ENCODE assay signal across 8 cellular contexts in the genomic region with DNA sequence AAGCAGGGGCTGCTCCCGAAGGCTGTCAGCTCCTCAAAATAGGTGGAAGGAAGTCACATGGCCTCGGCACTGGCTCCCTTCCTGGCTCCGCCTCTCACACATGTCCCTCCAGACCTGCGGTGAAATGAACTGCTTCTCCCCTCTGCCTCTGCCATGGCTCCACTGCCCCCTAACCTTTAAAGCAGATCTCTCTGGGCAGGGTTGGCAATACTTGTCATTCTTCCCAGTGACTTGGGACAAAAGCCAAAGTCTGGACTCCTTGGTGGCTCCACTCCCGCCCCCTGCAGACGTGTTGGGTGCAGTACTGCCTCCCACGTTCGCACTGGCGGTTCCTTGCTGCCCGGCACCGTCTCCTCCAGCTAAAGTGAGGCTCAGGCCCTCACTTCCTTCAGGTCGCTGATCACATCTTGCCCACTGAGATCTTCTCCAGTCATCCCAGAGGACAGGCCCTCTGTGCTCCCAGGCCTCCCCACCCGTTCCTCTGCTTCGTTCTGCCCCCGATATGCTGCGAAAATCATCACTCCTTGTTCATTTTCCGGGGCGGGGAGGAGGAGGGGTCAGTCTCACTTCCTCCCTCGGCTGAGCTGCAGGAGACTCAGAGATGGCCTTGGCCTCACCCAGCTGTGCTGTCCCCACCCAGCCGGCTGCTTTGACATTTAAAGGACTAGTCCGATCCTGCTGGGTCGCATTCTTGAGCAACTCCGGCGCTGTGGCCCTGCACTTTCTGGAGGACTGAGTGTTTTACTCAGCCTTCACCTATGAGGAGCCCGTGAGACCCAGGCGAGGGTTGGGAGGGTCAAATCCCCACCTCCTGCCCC.
DNase-seq lines count a peak whose midpoint lies in the region; ATAC-seq and TF ChIP-seq lines count a peak whose summit lies in the region.

No MANE protein-coding gene starts in this region.

- TF ChIP-seq CTCF in GM13977 (IDR thresholded peaks at IDR 0.05; ENCODE audit: extremely low read depth, insufficient read depth, missing control alignments) = peak; percentile 51

- in situ Hi-C loops in GM13977 (cut with MboI; ENCODE audit: low pct_unique_long_range_greater_than_20kb, low sequenced_read_pairs, unreplicated experiment) = loop anchor here (25.0 kb wide), 1 partner anchor 474 kb away; no protein-coding TSS in a partner anchor

- intact Hi-C loops in activated CD4-positive, alpha-beta T cell treated with anti-CD3 and anti-CD28 coated beads, Interleukin-2, amount 10 ng/mL, durations not matched to agents 24 days and 14 days (cut with micrococcal nuclease) = loop anchor here (1.0 kb wide), 1 partner anchor 211 kb away; no protein-coding TSS in a partner anchor

- H3K4me1 Mint-ChIP-seq in activated CD4-positive, alpha-beta T cell treated with anti-CD3 and anti-CD28 coated beads, Interleukin-2, amount 10 ng/mL, durations not matched to agents 24 days and 14 days = peaks cover 19% of the 10 kb centered on the region
- peaks cover 17% of the 10 kb centered on the region for H3K4me1 Mint-ChIP-seq in memory B cell
- H3K4me1 Mint-ChIP-seq in stimulated activated effector memory CD8-positive, alpha-beta T cell treated with anti-CD3 and anti-CD28 coated beads, Interleukin-12 subunit alpha, Interleukin-12 subunit beta, amount 100 ng/mL, for 72 hours = peaks cover 26% of the 10 kb centered on the region

- DNase-seq in 8988T = peak; percentile 56
- DNase-seq in GM13977 (ENCODE audit: low spot score) = peak; percentile 67
- peak; percentile 23 for DNase-seq in NCI-H1105 (lab: John Stamatoyannopoulos, UW)
- DNase-seq in activated CD4-positive, alpha-beta T cell treated with anti-CD3 and anti-CD28 coated beads, Interleukin-2, amount 10 ng/mL, durations not matched to agents 24 days and 14 days = peak; percentile 78
- peak; percentile 9 to 18 (median 16) for DNase-seq in effector memory CD4-positive, alpha-beta T cell
- DNase-seq in memory B cell (ENCODE audit: low spot score in 2 of 2) = peak; percentile 25 to 35
- DNase-seq in stimulated activated effector memory CD8-positive, alpha-beta T cell treated with anti-CD3 and anti-CD28 coated beads, Interleukin-12 subunit alpha, Interleukin-12 subunit beta, amount 100 ng/mL, for 72 hours (ENCODE audit: low spot score in 2 of 2) = peak; percentile 19 to 69

- peak overlapping the region; percentile 52 for H3K4me3 ChIP-seq in effector memory CD4-positive, alpha-beta T cell (ENCODE audit: insufficient read depth, low read depth, low read length, poor library complexity, severe bottlenecking)

- peak; percentile 78 for ATAC-seq in HG02798 (IDR thresholded peaks at IDR 0.05; ENCODE audit: poor library complexity, unreplicated experiment)
- peak; percentile 84 for ATAC-seq in memory B cell (ENCODE audit: low read depth)
- peak; percentile 86 for ATAC-seq in stimulated activated effector memory CD8-positive, alpha-beta T cell treated with anti-CD3 and anti-CD28 coated beads, Interleukin-12 subunit alpha, Interleukin-12 subunit beta, amount 100 ng/mL, for 72 hours

- H3K4me3 Mint-ChIP-seq in activated CD4-positive, alpha-beta T cell treated with anti-CD3 and anti-CD28 coated beads, Interleukin-2, amount 10 ng/mL, durations not matched to agents 24 days and 14 days = peak overlapping the region; percentile 85
- H3K4me3 Mint-ChIP-seq in memory B cell = peak overlapping the region; percentile 95
- H3K4me3 Mint-ChIP-seq in stimulated activated effector memory CD8-positive, alpha-beta T cell treated with anti-CD3 and anti-CD28 coated beads, Interleukin-12 subunit alpha, Interleukin-12 subunit beta, amount 100 ng/mL, for 72 hours = peak overlapping the region; percentile 87

- no peaks in the 10 kb centered on the region for H3K36me3 Mint-ChIP-seq in activated CD4-positive, alpha-beta T cell treated with anti-CD3 and anti-CD28 coated beads, Interleukin-2, amount 10 ng/mL, durations not matched to agents 24 days and 14 days (ENCODE audit: low read depth)
- no peaks in the 10 kb centered on the region for H3K36me3 Mint-ChIP-seq in memory B cell
- H3K36me3 Mint-ChIP-seq in stimulated activated effector memory CD8-positive, alpha-beta T cell treated with anti-CD3 and anti-CD28 coated beads, Interleukin-12 subunit alpha, Interleukin-12 subunit beta, amount 100 ng/mL, for 72 hours = no peaks in the 10 kb centered on the region

- no peaks in the 10 kb centered on the region for H3K9me3 ChIP-seq in effector memory CD4-positive, alpha-beta T cell (ENCODE audit: control insufficient read depth, low read length)

- H3K36me3 ChIP-seq in effector memory CD4-positive, alpha-beta T cell (ENCODE audit: control insufficient read depth, insufficient read depth, low read length) = no peaks in the 10 kb centered on the region

- H3K27ac ChIP-seq in effector memory CD4-positive, alpha-beta T cell (ENCODE audit: insufficient read depth, low read length, poor library complexity, severe bottlenecking) = peak overlapping the region; percentile 57

- peaks cover 9% of the 10 kb centered on the region for H3K4me1 ChIP-seq in effector memory CD4-positive, alpha-beta T cell (ENCODE audit: control insufficient read depth, insufficient read depth, low read length, poor library complexity, severe bottlenecking)

- H3K27ac Mint-ChIP-seq in activated CD4-positive, alpha-beta T cell treated with anti-CD3 and anti-CD28 coated beads, Interleukin-2, amount 10 ng/mL, durations not matched to agents 24 days and 14 days = peak overlapping the region; percentile 91
- H3K27ac Mint-ChIP-seq in memory B cell = peak overlapping the region; percentile 89
- peak overlapping the region; percentile 97 for H3K27ac Mint-ChIP-seq in stimulated activated effector memory CD8-positive, alpha-beta T cell treated with anti-CD3 and anti-CD28 coated beads, Interleukin-12 subunit alpha, Interleukin-12 subunit beta, amount 100 ng/mL, for 72 hours

- H3K27me3 Mint-ChIP-seq in activated CD4-positive, alpha-beta T cell treated with anti-CD3 and anti-CD28 coated beads, Interleukin-2, amount 10 ng/mL, durations not matched to agents 24 days and 14 days = no peaks in the 10 kb centered on the region
- H3K27me3 Mint-ChIP-seq in memory B cell = no peaks in the 10 kb centered on the region

- H3K27me3 ChIP-seq in effector memory CD4-positive, alpha-beta T cell (replicated peaks; ENCODE audit: control insufficient read depth, insufficient read depth, low read length, poor library complexity, severe bottlenecking) = no peaks in the 10 kb centered on the region

- no peaks in the 10 kb centered on the region for H3K9me3 Mint-ChIP-seq in activated CD4-positive, alpha-beta T cell treated with anti-CD3 and anti-CD28 coated beads, Interleukin-2, amount 10 ng/mL, durations not matched to agents 24 days and 14 days
- peaks cover 3% of the 10 kb centered on the region for H3K9me3 Mint-ChIP-seq in memory B cell
- peaks cover 3% of the 10 kb centered on the region for H3K9me3 Mint-ChIP-seq in stimulated activated effector memory CD8-positive, alpha-beta T cell treated with anti-CD3 and anti-CD28 coated beads, Interleukin-12 subunit alpha, Interleukin-12 subunit beta, amount 100 ng/mL, for 72 hours

Comparison
In these comparisons a context has a peak if more than half of its experiments do, and no peak if none do; other contexts are left out.
1. Peak in every context shown above with its lines: DNase-seq, ATAC-seq, H3K4me3 ChIP-seq and H3K27ac ChIP-seq.
2. DNase-seq: peak in every context shown above with its lines; median percentile 78 in activated CD4-positive, alpha-beta T cell treated with anti-CD3 and anti-CD28 coated beads, Interleukin-2, amount 10 ng/mL, durations not matched to agents 24 days and 14 days; 67 in GM13977; 56 in 8988T; 44 in stimulated activated effector memory CD8-positive, alpha-beta T cell treated with anti-CD3 and anti-CD28 coated beads, Interleukin-12 subunit alpha, Interleukin-12 subunit beta, amount 100 ng/mL, for 72 hours; 30 in memory B cell; 23 in NCI-H1105; 16 in effector memory CD4-positive, alpha-beta T cell.